In genomic region chr3:192968901-192969300, GRCh38 we compare ENCODE assay signal across 7 cellular contexts. TPM values are rescaled to one million over a fixed set of nuclear protein-coding genes. Genes with fewer than 3 reads are reported as not detected.
A peak's percentile ranks its signal among the peaks of the same experiment; 100 is the strongest.
DNase-seq lines count a peak whose midpoint lies in the region; TF ChIP-seq lines count a peak whose summit lies in the region.
"Not testable (repeated sequence)": the region's sequence is repeated elsewhere in the genome, so short reads cannot be mapped to it uniquely, and the experiment has no call there.

No MANE protein-coding gene starts in this region.

- not testable (repeated sequence) for H3K4me3 Mint-ChIP-seq in activated CD4-positive, alpha-beta T cell treated with anti-CD3 and anti-CD28 coated beads, Interleukin-2, amount 10 ng/mL, durations not matched to agents 24 days and 14 days

- not testable (repeated sequence) for H3K4me3 ChIP-seq in astrocyte of the cerebellum (ENCODE audit: low read depth, low read length); cardiac fibroblast (replicated peaks in 1 of 2; ENCODE audit: low read depth in 2 of 2, low read length in 2 of 2); fibroblast of pulmonary artery (replicated peaks; ENCODE audit: low read depth, low read length)

- peak; percentile 29 for DNase-seq in EL
- DNase-seq in HT1080 (ENCODE audit: low read depth), result peak; percentile 65
- not testable (repeated sequence) for DNase-seq in activated CD4-positive, alpha-beta T cell treated with anti-CD3 and anti-CD28 coated beads, Interleukin-2, amount 10 ng/mL, durations not matched to agents 24 days and 14 days
- peak; percentile 28 for DNase-seq in astrocyte of the cerebellum (ENCODE audit: low read depth)
- DNase-seq in cardiac fibroblast (ENCODE audit: low read depth in 2 of 2), result peak; percentile 40 to 75
- DNase-seq in fibroblast of pulmonary artery (ENCODE audit: low read depth), result peak; percentile 60
- DNase-seq in non-pigmented ciliary epithelial cell (ENCODE audit: low read depth), result peak; percentile 28

- in situ Hi-C loops in astrocyte of the cerebellum (cut with HindIII; ENCODE audit: low sequenced_read_pairs), result not testable (repeated sequence)

- not testable (repeated sequence) for H3K36me3 Mint-ChIP-seq in activated CD4-positive, alpha-beta T cell treated with anti-CD3 and anti-CD28 coated beads, Interleukin-2, amount 10 ng/mL, durations not matched to agents 24 days and 14 days (ENCODE audit: low read depth)

- peaks cover 21% of the 10 kb centered on the region for H3K27me3 Mint-ChIP-seq in activated CD4-positive, alpha-beta T cell treated with anti-CD3 and anti-CD28 coated beads, Interleukin-2, amount 10 ng/mL, durations not matched to agents 24 days and 14 days

- peaks cover 28% of the 10 kb centered on the region for H3K9me3 Mint-ChIP-seq in activated CD4-positive, alpha-beta T cell treated with anti-CD3 and anti-CD28 coated beads, Interleukin-2, amount 10 ng/mL, durations not matched to agents 24 days and 14 days

- TF ChIP-seq CTCF in astrocyte of the cerebellum (IDR thresholded peaks at IDR 0.05; ENCODE audit: low read depth, low read length, missing control alignments); cardiac fibroblast (IDR thresholded peaks at IDR 0.05; ENCODE audit: low read depth, low read length); fibroblast of pulmonary artery (IDR thresholded peaks at IDR 0.05; ENCODE audit: low read length, missing control alignments): not testable (repeated sequence)

- intact Hi-C loops in activated CD4-positive, alpha-beta T cell treated with anti-CD3 and anti-CD28 coated beads, Interleukin-2, amount 10 ng/mL, durations not matched to agents 24 days and 14 days (cut with micrococcal nuclease), result loop anchor here (5.0 kb wide), 1 partner anchor 292 kb away; no protein-coding TSS in a partner anchor

- H3K4me1 Mint-ChIP-seq in activated CD4-positive, alpha-beta T cell treated with anti-CD3 and anti-CD28 coated beads, Interleukin-2, amount 10 ng/mL, durations not matched to agents 24 days and 14 days, result not testable (repeated sequence)

- H3K27ac Mint-ChIP-seq in activated CD4-positive, alpha-beta T cell treated with anti-CD3 and anti-CD28 coated beads, Interleukin-2, amount 10 ng/mL, durations not matched to agents 24 days and 14 days, result peak overlapping the region; percentile 3

RNA-seq across cellular contexts. Expression of gene MB21D2, which starts 51.2 kb away (rescaled TPM):
- total RNA-seq in HT1080 (2014; rRNA removed; shearing (Covaris generic)), result 16.1 and 17.8 TPM in 2 replicates
- 19.4 and 19.9 TPM in 2 replicates for polyA plus RNA-seq in HT1080 (2015; cell fraction: cytosol; rRNA removed)
- 23.4 and 24.7 TPM in 2 replicates for polyA plus RNA-seq in HT1080 (2015; cell fraction: nucleus; rRNA removed)
- total RNA-seq in activated CD4-positive, alpha-beta T cell treated with anti-CD3 and anti-CD28 coated beads, Interleukin-2, amount 10 ng/mL, durations not matched to agents 24 days and 14 days, result 8.6 and 9.4 TPM in 2 replicates
